Comparison of ENCODE assay signal across 19 cellular contexts in the genomic region with DNA sequence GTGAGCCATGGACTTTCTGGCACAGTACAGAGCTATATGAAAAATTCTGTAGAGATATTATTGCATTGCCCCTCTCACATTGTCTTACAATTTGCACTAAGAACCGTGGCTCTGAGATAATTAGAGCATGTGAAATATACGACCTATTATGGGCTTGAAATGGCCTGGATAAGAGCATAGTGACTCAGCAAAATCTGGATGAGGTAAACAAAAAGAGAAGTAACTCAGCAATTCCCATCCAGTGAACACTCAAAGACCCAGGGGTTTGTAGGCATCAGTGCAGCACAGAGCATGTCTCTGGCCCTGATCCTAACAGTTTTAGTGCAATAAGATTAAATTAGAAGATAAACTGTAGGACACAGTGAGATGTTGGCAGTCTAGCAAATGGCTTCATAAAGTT.
A peak's percentile ranks its signal among the peaks of the same experiment; 100 is the strongest.
DNase-seq lines count a peak whose midpoint lies in the region; ATAC-seq, FAIRE-seq and TF ChIP-seq lines count a peak whose summit lies in the region.
"Had no signal": no experiment of that assay in that cellular context is flagged by ENCODE, and none has a peak within 500 bp of the region (broad histone marks: within the 10 kb centered on the region; RNA-seq: fewer than 3 reads in every experiment).

No MANE protein-coding gene starts in this region.

- H2BK20ac ChIP-seq in H1 (ENCODE audit: low read length): no peak overlapping the region

- H2AFZ ChIP-seq in H1 (ENCODE audit: low read length): no peak overlapping the region
- H2AFZ ChIP-seq: GM23248 had no signal

- H3K79me1 ChIP-seq in H1 (ENCODE audit: low read depth, low read length): no peaks in the 10 kb centered on the region

- no peak overlapping the region for H3K4me3 ChIP-seq in H1 (ENCODE audit: extremely low read depth in 1 of 4, insufficient read depth in 2 of 4, low read depth in 3 of 4, low read length in 4 of 4)
- H3K4me3 ChIP-seq: GM23248 had no signal

- H4K5ac ChIP-seq in H1 (ENCODE audit: insufficient read length, low read depth, low read length): no peak overlapping the region

- CTCF ChIA-PET in activated CD4-positive, alpha-beta T cell treated with anti-CD3 and anti-CD28 coated beads for 36 hours (lab: Charles Lee): no interaction called here
- CTCF ChIA-PET in H1 (lab: Charles Lee; ENCODE audit: partially characterized antibody): interaction anchor here (1.8 kb wide), 1 partner anchor 319 kb away, joined by 5 read pairs; no protein-coding TSS in a partner anchor
- CTCF ChIA-PET in CD4-positive, alpha-beta T cell (lab: Charles Lee): no interaction called here

- no peak overlapping the region for H3K4me2 ChIP-seq in H1 (ENCODE audit: insufficient read depth in 1 of 2, low read depth in 2 of 2, low read length in 2 of 2)

- no peak overlapping the region for H3K4me3 Mint-ChIP-seq in activated CD4-positive, alpha-beta T cell treated with anti-CD3 and anti-CD28 coated beads, Interleukin-2, amount 10 ng/mL, durations not matched to agents 24 days and 14 days
- H3K4me3 Mint-ChIP-seq in activated CD4-positive, alpha-beta T cell treated with anti-CD3 and anti-CD28 coated beads for 36 hours: no peak overlapping the region
- H3K4me3 Mint-ChIP-seq in CD4-positive, alpha-beta T cell: no peak overlapping the region

- H3K36me3 Mint-ChIP-seq in activated CD4-positive, alpha-beta T cell treated with anti-CD3 and anti-CD28 coated beads, Interleukin-2, amount 10 ng/mL, durations not matched to agents 24 days and 14 days (ENCODE audit: low read depth): no peaks in the 10 kb centered on the region
- H3K36me3 Mint-ChIP-seq in activated CD4-positive, alpha-beta T cell treated with anti-CD3 and anti-CD28 coated beads for 36 hours (ENCODE audit: low read depth): no peaks in the 10 kb centered on the region
- no peaks in the 10 kb centered on the region for H3K36me3 Mint-ChIP-seq in CD4-positive, alpha-beta T cell (ENCODE audit: low read depth)

- H3K9ac ChIP-seq in H1 (replicated peaks in 1 of 4; ENCODE audit: extremely low read depth in 1 of 4, low read depth in 3 of 4, low read length in 3 of 4): no peak overlapping the region
- H3K9ac ChIP-seq: GM23248 had no signal

- H3K36me3 ChIP-seq in H1 (ENCODE audit: control insufficient read depth in 2 of 4, insufficient read depth in 4 of 4, low read length in 3 of 4): no peaks in the 10 kb centered on the region

- ATAC-seq in activated CD4-positive, alpha-beta T cell treated with anti-CD3 and anti-CD28 coated beads for 36 hours: no peak
- no peak for ATAC-seq in CD4-positive, alpha-beta T cell (ENCODE audit: poor library complexity)
- ATAC-seq: Panc1, Right ventricle myocardium inferior had no signal

- no peak overlapping the region for H3K14ac ChIP-seq in H1 (ENCODE audit: insufficient read length)

- no peak overlapping the region for H3K23ac ChIP-seq in H1 (ENCODE audit: insufficient read length)

- TF ChIP-seq POLR2A in H1 (IDR thresholded peaks at IDR 0.05; ENCODE audit: control extremely low read depth in 1 of 2, low read depth in 2 of 2, low read length in 2 of 2): no peak

- TF ChIP-seq EP300 in H1 (IDR thresholded peaks at IDR 0.05; ENCODE audit: borderline replicate concordance in 1 of 2, low read depth in 2 of 2, low read length in 2 of 2): no peak

- H2BK15ac ChIP-seq in H1 (ENCODE audit: low read length): no peak overlapping the region

- H2BK5ac ChIP-seq in H1 (ENCODE audit: low read depth, low read length): no peak overlapping the region

- H3K9me3 Mint-ChIP-seq in activated CD4-positive, alpha-beta T cell treated with anti-CD3 and anti-CD28 coated beads, Interleukin-2, amount 10 ng/mL, durations not matched to agents 24 days and 14 days: peaks cover 10% of the 10 kb centered on the region
- H3K9me3 Mint-ChIP-seq in activated CD4-positive, alpha-beta T cell treated with anti-CD3 and anti-CD28 coated beads for 36 hours (ENCODE audit: low read depth): peaks cover 14% of the 10 kb centered on the region
- peaks cover 12% of the 10 kb centered on the region for H3K9me3 Mint-ChIP-seq in CD4-positive, alpha-beta T cell

- H4K20me1 ChIP-seq in H1 (replicated peaks in 1 of 2; ENCODE audit: control insufficient read depth in 1 of 2, insufficient read depth in 2 of 2, low read length in 2 of 2): no peaks in the 10 kb centered on the region

- H3K9me3 ChIP-seq in H1 (ENCODE audit: insufficient read depth in 2 of 2, low read depth in 1 of 2, low read length in 1 of 2): no peaks in the 10 kb centered on the region
- no peaks in the 10 kb centered on the region for H3K9me3 ChIP-seq in CD4-positive, alpha-beta T cell (ENCODE audit: control insufficient read depth, low read length)

- no peak for TF ChIP-seq RAD21 in H1 (IDR thresholded peaks at IDR 0.05 in 1 of 2, conservative IDR thresholded peaks at IDR 0.05 in 1 of 2; ENCODE audit: low read depth in 2 of 2, low read length in 2 of 2)

- no peaks in the 10 kb centered on the region for H3K27me3 Mint-ChIP-seq in activated CD4-positive, alpha-beta T cell treated with anti-CD3 and anti-CD28 coated beads, Interleukin-2, amount 10 ng/mL, durations not matched to agents 24 days and 14 days
- H3K27me3 Mint-ChIP-seq in activated CD4-positive, alpha-beta T cell treated with anti-CD3 and anti-CD28 coated beads for 36 hours: no peaks in the 10 kb centered on the region
- no peaks in the 10 kb centered on the region for H3K27me3 Mint-ChIP-seq in CD4-positive, alpha-beta T cell

- intact Hi-C loops in activated CD4-positive, alpha-beta T cell treated with anti-CD3 and anti-CD28 coated beads, Interleukin-2, amount 10 ng/mL, durations not matched to agents 24 days and 14 days (cut with micrococcal nuclease): no loop called here
- intact Hi-C loops in activated CD4-positive, alpha-beta T cell treated with anti-CD3 and anti-CD28 coated beads for 36 hours (cut with DNase I, micrococcal nuclease): loop anchor here in 1 of 2 experiments (10.0 kb wide), 1 partner anchor 656 kb away; no protein-coding TSS in a partner anchor
- intact Hi-C loops in CD4-positive, alpha-beta T cell (cut with DNase I, micrococcal nuclease): no loop called here

- H2AK5ac ChIP-seq in H1 (ENCODE audit: low read depth, low read length): no peak overlapping the region

- H3K56ac ChIP-seq in H1 (replicated peaks; ENCODE audit: insufficient read length, low read depth, low read length): no peak overlapping the region

- H3K23me2 ChIP-seq in H1 (ENCODE audit: low read depth, low read length): no peaks in the 10 kb centered on the region

- WGBS in H1 (ENCODE audit: extremely low coverage in 1 of 2, insufficient coverage in 1 of 2, insufficient read length in 1 of 2, insufficient replicate concordance in 2 of 2, low coverage in 1 of 2, low lambda C conversion rate in 2 of 2, missing lambda C conversion rate in 1 of 2), 2 experiments: 80% methylated on average over 2 of the region's 2 CpGs; no CpG with 5 or more reads in 1 of the 2 experiments

- no peak for FAIRE-seq in H1 (lab: Jason Lieb, UNC)
- FAIRE-seq: GM12892 had no signal

- no peak overlapping the region for H2BK12ac ChIP-seq in H1 (ENCODE audit: low read depth, low read length)

- TF ChIP-seq CTCF in H1 (IDR thresholded peaks at IDR 0.05; ENCODE audit: control extremely low read depth in 1 of 3, insufficient read depth in 1 of 3, low read depth in 1 of 3, low read length in 3 of 3): no peak
- no peak for TF ChIP-seq CTCF in CD4-positive, alpha-beta T cell (IDR thresholded peaks at IDR 0.05)

- H3K18ac ChIP-seq in H1 (ENCODE audit: extremely low read depth, low read length): no peak overlapping the region

- no peak overlapping the region for H3K4ac ChIP-seq in H1 (replicated peaks; ENCODE audit: insufficient read length, low read depth, low read length)

- no peak overlapping the region for H4K91ac ChIP-seq in H1 (replicated peaks; ENCODE audit: insufficient read length, low read length)

- POLR2A ChIA-PET in activated CD4-positive, alpha-beta T cell treated with anti-CD3 and anti-CD28 coated beads for 36 hours (lab: Charles Lee): no interaction called here
- POLR2A ChIA-PET in H1 (lab: Charles Lee; ENCODE audit: partially characterized antibody): no interaction called here
- POLR2A ChIA-PET in CD4-positive, alpha-beta T cell (lab: Charles Lee): no interaction called here

- H3K27ac ChIP-seq in H1 (ENCODE audit: low read depth, low read length): no peak overlapping the region
- H3K27ac ChIP-seq in CD4-positive, alpha-beta T cell (ENCODE audit: low read depth, low read length): no peak overlapping the region
- H3K27ac ChIP-seq: GM23248 had no signal

- H4K8ac ChIP-seq in H1 (ENCODE audit: extremely low read depth, insufficient read depth, low read length): no peak overlapping the region

- no peak overlapping the region for H2BK120ac ChIP-seq in H1 (replicated peaks; ENCODE audit: low read depth, low read length)

- no peaks in the 10 kb centered on the region for H3K27me3 ChIP-seq in H1 (replicated peaks in 1 of 4; ENCODE audit: control insufficient read depth in 3 of 4, extremely low read depth in 1 of 4, insufficient read depth in 3 of 4, low read length in 3 of 4)
- no peaks in the 10 kb centered on the region for H3K27me3 ChIP-seq in CD4-positive, alpha-beta T cell (ENCODE audit: control insufficient read depth, insufficient read depth, low read length)

- no peak overlapping the region for H3K27ac Mint-ChIP-seq in activated CD4-positive, alpha-beta T cell treated with anti-CD3 and anti-CD28 coated beads, Interleukin-2, amount 10 ng/mL, durations not matched to agents 24 days and 14 days
- no peak overlapping the region for H3K27ac Mint-ChIP-seq in activated CD4-positive, alpha-beta T cell treated with anti-CD3 and anti-CD28 coated beads for 36 hours
- no peak overlapping the region for H3K27ac Mint-ChIP-seq in CD4-positive, alpha-beta T cell

- H3K79me2 ChIP-seq in H1 (ENCODE audit: control insufficient read depth in 1 of 2, insufficient read depth in 2 of 2, low read length in 2 of 2): no peaks in the 10 kb centered on the region

- DNase-seq in activated CD4-positive, alpha-beta T cell treated with anti-CD3 and anti-CD28 coated beads, Interleukin-2, amount 10 ng/mL, durations not matched to agents 24 days and 14 days: peak; percentile 8
- no peak for DNase-seq in activated CD4-positive, alpha-beta T cell treated with anti-CD3 and anti-CD28 coated beads for 36 hours
- DNase-seq in NCI-H460 (ENCODE audit: extremely low read depth, low read depth) (peak; percentile 32), H1 (ENCODE audit: low read depth in 1 of 2, low spot score in 2 of 2) (no peak), SKM-1 (lab: John Stamatoyannopoulos, UW; ENCODE audit: unreplicated experiment) (no peak), NCI-H1694 (lab: John Stamatoyannopoulos, UW) (no peak)
- no peak for DNase-seq in CD4-positive, alpha-beta T cell
- DNase-seq: C1 segment of cervical spinal cord, GM23248, Karpas-422, MM.1S, NCI-H1417 treated with DMSO at 0.1 percent for 48 hours, NCI-H2029, NCI-H2171, NCI-H446, NCI-H748 treated with DMSO at 0.1 percent for 48 hours had no signal

- no peaks in the 10 kb centered on the region for H3K4me1 Mint-ChIP-seq in activated CD4-positive, alpha-beta T cell treated with anti-CD3 and anti-CD28 coated beads, Interleukin-2, amount 10 ng/mL, durations not matched to agents 24 days and 14 days
- no peaks in the 10 kb centered on the region for H3K4me1 Mint-ChIP-seq in activated CD4-positive, alpha-beta T cell treated with anti-CD3 and anti-CD28 coated beads for 36 hours
- no peaks in the 10 kb centered on the region for H3K4me1 Mint-ChIP-seq in CD4-positive, alpha-beta T cell (ENCODE audit: low read depth)

- H3K4me1 ChIP-seq in H1 (replicated peaks in 1 of 4; ENCODE audit: control insufficient read depth in 3 of 4, insufficient read depth in 4 of 4, low read length in 3 of 4): no peaks in the 10 kb centered on the region

Comparison
In these comparisons a context has a peak if more than half of its experiments do, and no peak if none do; other contexts are left out.
1. DNase-seq: peak in activated CD4-positive, alpha-beta T cell treated with anti-CD3 and anti-CD28 coated beads, Interleukin-2, amount 10 ng/mL, durations not matched to agents 24 days and 14 days (single experiment) and NCI-H460 (single experiment); none in activated CD4-positive, alpha-beta T cell treated with anti-CD3 and anti-CD28 coated beads for 36 hours (single experiment), H1 (0 of 2), SKM-1 (single experiment), CD4-positive, alpha-beta T cell (0 of 10) and NCI-H1694 (single experiment).